In genomic region chr2:64859208-64860161, GRCh38 we compare ENCODE assay signal across 1 cellular context.
TF ChIP-seq lines count a peak whose summit lies in the region.

No MANE protein-coding gene starts in this region.

TF ChIP-seq in K562, 482 proteins besides CTCF, POLR2A, EP300 and RAD21 (continued from another document):
- TF ChIP-seq ZNF609 (CRISPR knock-in tag; IDR thresholded peaks at IDR 0.05; ENCODE audit: borderline replicate concordance) (no peak), SIX5 (IDR thresholded peaks at IDR 0.05; ENCODE audit: borderline replicate concordance in 1 of 2, insufficient read depth in 1 of 2, low read depth in 1 of 2, low read length in 2 of 2) (no peak), RFX7 (CRISPR knock-in tag; IDR thresholded peaks at IDR 0.05) (no peak), ARID1B (IDR thresholded peaks at IDR 0.05) (peak; percentile 33; the same call in 1 of the 2 replicates), KDM2B (CRISPR knock-in tag; IDR thresholded peaks at IDR 0.05) (0 out of 2 replicates have a peak, but pooled peaks have one; percentile 26), MYC (IDR thresholded peaks at IDR 0.05; ENCODE audit: low read depth, low read length) (peak; percentile 4; the same call in 1 of the 2 replicates), MYC (CRISPR knock-in tag; IDR thresholded peaks at IDR 0.05; ENCODE audit: borderline replicate concordance, low read depth) (no peak), FOXJ2 (tag; IDR thresholded peaks at IDR 0.05) (no peak), U2AF2 (optimal IDR thresholded peaks at IDR 0.05; ENCODE audit: low read depth, low read length) (no peak)
TF ChIP-seq in K562: peak in this region for 89.
